ENCODE assay signal across 9 cellular contexts in the genomic region with DNA sequence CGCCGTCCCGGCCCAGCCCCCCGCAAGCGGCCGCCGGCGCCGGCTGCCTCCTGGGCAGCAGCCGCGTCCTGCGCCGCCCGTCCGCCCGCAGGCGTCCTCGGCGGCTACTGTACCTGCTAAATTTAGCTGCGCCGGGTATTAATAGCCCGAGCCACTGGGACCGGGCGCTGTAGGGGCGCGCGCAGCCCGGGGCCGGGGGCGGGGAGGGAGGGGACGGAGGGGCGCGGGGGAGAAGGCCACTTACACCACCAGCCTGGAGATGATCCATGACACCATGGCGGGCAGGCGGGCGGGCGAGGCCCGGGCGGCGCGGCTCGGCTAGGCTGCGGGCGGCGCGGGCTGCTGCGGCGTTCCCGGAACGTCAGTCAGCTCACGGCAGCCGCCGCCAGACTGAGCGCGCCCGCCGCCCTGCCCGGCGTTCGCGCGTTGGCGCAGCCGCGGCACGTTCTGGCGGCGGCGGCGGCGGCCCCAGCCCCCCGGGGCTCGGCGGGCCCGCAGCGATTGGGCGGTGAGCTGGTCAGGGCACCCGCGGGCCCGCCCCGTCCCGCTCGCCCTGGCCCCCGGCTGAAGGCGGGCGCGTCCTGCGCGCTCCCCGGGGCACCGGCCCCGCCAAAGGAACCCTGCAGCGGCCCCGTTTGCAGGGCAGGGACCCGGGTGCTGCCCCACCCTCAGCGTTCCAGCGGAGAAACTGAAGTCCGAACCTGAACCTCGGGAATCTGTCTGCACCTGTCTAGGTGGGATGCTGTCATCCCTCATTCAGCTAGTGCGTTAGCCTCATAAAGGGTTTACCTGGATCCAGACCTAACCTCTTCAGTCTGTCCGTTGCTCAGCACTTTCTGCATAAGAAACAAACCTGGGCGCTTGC. TPM values are rescaled to one million over a fixed set of nuclear protein-coding genes. Genes with fewer than 3 reads are reported as not detected.
DNase-seq lines count a peak whose midpoint lies in the region; ATAC-seq and TF ChIP-seq lines count a peak whose summit lies in the region.
"Had no signal": no experiment of that assay in that cellular context is flagged by ENCODE, and none has a peak within 500 bp of the region (broad histone marks: within the 10 kb centered on the region; RNA-seq: fewer than 3 reads in every experiment).

A gene with protein sequence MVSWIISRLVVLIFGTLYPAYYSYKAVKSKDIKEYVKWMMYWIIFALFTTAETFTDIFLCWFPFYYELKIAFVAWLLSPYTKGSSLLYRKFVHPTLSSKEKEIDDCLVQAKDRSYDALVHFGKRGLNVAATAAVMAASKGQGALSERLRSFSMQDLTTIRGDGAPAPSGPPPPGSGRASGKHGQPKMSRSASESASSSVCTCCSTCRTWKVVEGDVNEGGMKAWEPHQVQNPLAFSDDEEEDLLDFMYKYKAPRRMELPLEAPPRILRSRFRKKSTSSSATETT (minus strand): TSS at position 392 of the 865 bp plus-strand sequence. CDS start 116 bp downstream, at position 276.

- peaks cover 43 to 59% of the 10 kb centered on the region in 2 donors for H3K27me3 Mint-ChIP-seq in CD4-positive, alpha-beta memory T cell
- peaks cover 60 to 83% (median 67%) of the 10 kb centered on the region in 5 donors for H3K27me3 Mint-ChIP-seq in naive thymus-derived CD4-positive, alpha-beta T cell

- POLR2A ChIA-PET in CD4-positive, alpha-beta memory T cell (lab: Charles Lee; ENCODE audit: partially characterized antibody), result no interaction called here
- POLR2A ChIA-PET in HEK293T (lab: Yijun Ruan, JAX), result interaction anchor here (0.7 to 1.6 kb wide), 5 partner anchors 10 to 142 kb away, joined by 3 to 6 read pairs (median 4); partner anchors contain the start of genes IMMT and KDM3A
- POLR2A ChIA-PET in naive thymus-derived CD4-positive, alpha-beta T cell (lab: Charles Lee), result interaction anchor here (1.4 kb wide), 1 partner anchor 105 kb away, joined by 4 read pairs; no protein-coding TSS in a partner anchor

- 1% methylated on average over 71 to 102 of the region's 102 CpGs for WGBS in aorta, 2 donors

- H3K27me3 ChIP-seq in CD4-positive, alpha-beta memory T cell (ENCODE audit: insufficient read depth, low read length), result peaks cover 29% of the 10 kb centered on the region
- H3K27me3 ChIP-seq in naive thymus-derived CD4-positive, alpha-beta T cell (ENCODE audit: control insufficient read depth in 2 of 2, insufficient read depth in 2 of 2, low read length in 2 of 2), result peaks cover 9 to 13% of the 10 kb centered on the region in 2 donors
- H3K27me3 ChIP-seq in aorta (ENCODE audit: control insufficient read depth in 1 of 2, insufficient read depth in 2 of 2, low read length in 1 of 2), result no peaks in the 10 kb centered on the region

- H3K4me1 Mint-ChIP-seq in CD4-positive, alpha-beta memory T cell, result peaks cover 8 to 19% (median 14%) of the 10 kb centered on the region in 4 donors
- H3K4me1 Mint-ChIP-seq in naive thymus-derived CD4-positive, alpha-beta T cell, result peaks cover 10 to 23% (median 18%) of the 10 kb centered on the region in 7 donors

- H3K27ac ChIP-seq in CD4-positive, alpha-beta memory T cell (ENCODE audit: low read depth, low read length), result no peak within 1 kb of the TSS
- no peak within 1 kb of the TSS for H3K27ac ChIP-seq in naive thymus-derived CD4-positive, alpha-beta T cell (ENCODE audit: low read depth, low read length)
- H3K27ac ChIP-seq in aorta (ENCODE audit: low read depth in 1 of 2, low read length in 2 of 2), result no peak within 1 kb of the TSS
- H3K27ac ChIP-seq: neutrophil had no signal

- peak in 1 of 5 donors; percentile 2 for DNase-seq in CD4-positive, alpha-beta memory T cell
- peak; percentile 74 for DNase-seq in HEK293T (ENCODE audit: extremely low spot score)
- DNase-seq in activated CD4-positive, alpha-beta T cell treated with anti-CD3 and anti-CD28 coated beads, Interleukin-2, amount 50 U/mL, for 1 hour, result peak; percentile 9
- peak in 4 of 9 donors; percentile 19 to 37 (median 25) for DNase-seq in naive thymus-derived CD4-positive, alpha-beta T cell
- peak; percentile 55 to 81 for DNase-seq in aorta
- no peak for DNase-seq in NOMO-1 treated with dmso at 0.1 percent for 144 hours (lab: John Stamatoyannopoulos, UW; ENCODE audit: unreplicated experiment)

- CTCF ChIA-PET in CD4-positive, alpha-beta memory T cell (lab: Charles Lee; ENCODE audit: partially characterized antibody), result no interaction called here
- CTCF ChIA-PET in HEK293T (lab: Yijun Ruan, JAX), result interaction anchor here (0.7 kb wide), 1 partner anchor 12 kb away, joined by 3 read pairs; no protein-coding TSS in a partner anchor
- CTCF ChIA-PET in naive thymus-derived CD4-positive, alpha-beta T cell (lab: Charles Lee), result no interaction called here

- H3K36me3 ChIP-seq in CD4-positive, alpha-beta memory T cell (ENCODE audit: insufficient read depth, low read length), result no peaks in the 10 kb centered on the region
- no peaks in the 10 kb centered on the region for H3K36me3 ChIP-seq in naive thymus-derived CD4-positive, alpha-beta T cell (ENCODE audit: control insufficient read depth in 2 of 3, insufficient read depth in 3 of 3, low read length in 3 of 3)
- no peaks in the 10 kb centered on the region for H3K36me3 ChIP-seq in aorta (ENCODE audit: control insufficient read depth in 1 of 2, insufficient read depth in 2 of 2, low read length in 1 of 2)
- H3K36me3 ChIP-seq: neutrophil had no signal

- peak within 1 kb of the TSS; percentile 61 to 91 (median 84) for H3K4me3 Mint-ChIP-seq in CD4-positive, alpha-beta memory T cell
- H3K4me3 Mint-ChIP-seq in naive thymus-derived CD4-positive, alpha-beta T cell, result peak within 1 kb of the TSS; percentile 74 to 90 (median 84)

- H3K36me3 Mint-ChIP-seq in CD4-positive, alpha-beta memory T cell, result peaks cover 9 to 12% of the 10 kb centered on the region in 2 donors
- H3K36me3 Mint-ChIP-seq in naive thymus-derived CD4-positive, alpha-beta T cell, result peaks cover 0 to 10% (median 0%) of the 10 kb centered on the region in 5 donors

- H3K9me3 Mint-ChIP-seq in CD4-positive, alpha-beta memory T cell, result peaks cover 6 to 29% (median 24%) of the 10 kb centered on the region in 8 donors
- peaks cover 7 to 25% (median 17%) of the 10 kb centered on the region in 11 donors for H3K9me3 Mint-ChIP-seq in naive thymus-derived CD4-positive, alpha-beta T cell

- ATAC-seq in esophagus mucosa (peak; percentile 55), aorta (ENCODE audit: low FRiP score) (peak; percentile 69), GM21423 (IDR thresholded peaks at IDR 0.05; ENCODE audit: unreplicated experiment) (no peak)
- peak; percentile 63 for ATAC-seq in naive thymus-derived CD4-positive, alpha-beta T cell

- intact Hi-C loops in CD4-positive, alpha-beta memory T cell (cut with micrococcal nuclease), result no loop called here
- intact Hi-C loops in naive thymus-derived CD4-positive, alpha-beta T cell (cut with micrococcal nuclease), result no loop called here
- intact Hi-C loops in aorta (cut with DNase I), result no loop called here

- no peak within 1 kb of the TSS for H3K27ac Mint-ChIP-seq in CD4-positive, alpha-beta memory T cell
- H3K27ac Mint-ChIP-seq in naive thymus-derived CD4-positive, alpha-beta T cell, result peak within 1 kb of the TSS in 1 of 9 donors; percentile 1

- peaks cover 5% of the 10 kb centered on the region for H3K4me1 ChIP-seq in CD4-positive, alpha-beta memory T cell (ENCODE audit: insufficient read depth, low read length)
- H3K4me1 ChIP-seq in naive thymus-derived CD4-positive, alpha-beta T cell (ENCODE audit: control insufficient read depth in 2 of 2, insufficient read depth in 2 of 2, low read length in 2 of 2), result no peaks in the 10 kb centered on the region
- no peaks in the 10 kb centered on the region for H3K4me1 ChIP-seq in aorta (ENCODE audit: control insufficient read depth in 1 of 2, insufficient read depth in 2 of 2, low read length in 2 of 2)

- no peak within 1 kb of the TSS for H3K4me3 ChIP-seq in CD4-positive, alpha-beta memory T cell (ENCODE audit: low read length in 2 of 2)
- H3K4me3 ChIP-seq in naive thymus-derived CD4-positive, alpha-beta T cell (ENCODE audit: low read length), result peak within 1 kb of the TSS; percentile 13
- peak within 1 kb of the TSS; percentile 85 to 94 for H3K4me3 ChIP-seq in aorta (ENCODE audit: low read length in 2 of 2)

- no peaks in the 10 kb centered on the region for H3K9me3 ChIP-seq in CD4-positive, alpha-beta memory T cell (ENCODE audit: control insufficient read depth in 1 of 2, low read length in 2 of 2)
- H3K9me3 ChIP-seq in naive thymus-derived CD4-positive, alpha-beta T cell (ENCODE audit: control insufficient read depth in 2 of 3, low read length in 3 of 3), result peaks cover 0 to 10% (median 0%) of the 10 kb centered on the region in 3 experiments
- H3K9me3 ChIP-seq in aorta (ENCODE audit: control insufficient read depth, low read length), result no peaks in the 10 kb centered on the region
- H3K9me3 ChIP-seq: neutrophil had no signal

TF ChIP-seq in HEK293T, 16 proteins besides CTCF, POLR2A, EP300 and RAD21 (continues in another document):
- TF ChIP-seq L3MBTL2 (conservative IDR thresholded peaks at IDR 0.05), result no peak
- no peak for TF ChIP-seq ARNT (IDR thresholded peaks at IDR 0.05)
- no peak for TF ChIP-seq SP1 (IDR thresholded peaks at IDR 0.05)
- no peak for TF ChIP-seq FOXK2 (IDR thresholded peaks at IDR 0.05)
- TF ChIP-seq FOXM1 (IDR thresholded peaks at IDR 0.05; ENCODE audit: borderline replicate concordance), result no peak
- TF ChIP-seq NFRKB (IDR thresholded peaks at IDR 0.05), result no peak
- no peak for TF ChIP-seq ZNF384 (IDR thresholded peaks at IDR 0.05)
- no peak for TF ChIP-seq HDGF (IDR thresholded peaks at IDR 0.05; ENCODE audit: borderline replicate concordance)
- TF ChIP-seq ELF4 (IDR thresholded peaks at IDR 0.05), result no peak
- TF ChIP-seq CTBP1 (IDR thresholded peaks at IDR 0.05; ENCODE audit: borderline replicate concordance), result no peak
- TF ChIP-seq PKNOX1 (IDR thresholded peaks at IDR 0.05), result no peak
- TF ChIP-seq BHLHE40 (IDR thresholded peaks at IDR 0.05; ENCODE audit: borderline replicate concordance), result no peak
- no peak for TF ChIP-seq FOXA1 (IDR thresholded peaks at IDR 0.05)
- TF ChIP-seq TARDBP (IDR thresholded peaks at IDR 0.05), result no peak

RNA-seq across cellular contexts. Expression of the gene that starts here (rescaled TPM):
- total RNA-seq in CD4-positive, alpha-beta memory T cell, result under 1 TPM in 1 of 2 experiments, not detected in 1; 0.15 TPM
- polyA plus RNA-seq in CD4-positive, alpha-beta memory T cell, result not detected
- 1.6 TPM for total RNA-seq in esophagus mucosa
- under 1 TPM; 0.22 to 0.45 (median 0.29) TPM for total RNA-seq in naive thymus-derived CD4-positive, alpha-beta T cell
- under 1 TPM; 0.05 to 0.41 TPM for polyA plus RNA-seq in naive thymus-derived CD4-positive, alpha-beta T cell
- 10 to 100 TPM; 12.3 to 36.3 TPM for total RNA-seq in aorta
- 1 to 10 TPM; 4.5 to 8.8 TPM for polyA plus RNA-seq in aorta

Comparison
In these comparisons a context has a peak if more than half of its experiments do, and no peak if none do; other contexts are left out.
1. Peak in ATAC-seq and H3K4me3 ChIP-seq in naive thymus-derived CD4-positive, alpha-beta T cell; RNA of the gene not detected or under 1 TPM.
2. H3K4me3 ChIP-seq: peak in aorta (2 of 2); none in CD4-positive, alpha-beta memory T cell (0 of 2).